Comparison of ENCODE assay signal across 1 cellular context in the genomic region with DNA sequence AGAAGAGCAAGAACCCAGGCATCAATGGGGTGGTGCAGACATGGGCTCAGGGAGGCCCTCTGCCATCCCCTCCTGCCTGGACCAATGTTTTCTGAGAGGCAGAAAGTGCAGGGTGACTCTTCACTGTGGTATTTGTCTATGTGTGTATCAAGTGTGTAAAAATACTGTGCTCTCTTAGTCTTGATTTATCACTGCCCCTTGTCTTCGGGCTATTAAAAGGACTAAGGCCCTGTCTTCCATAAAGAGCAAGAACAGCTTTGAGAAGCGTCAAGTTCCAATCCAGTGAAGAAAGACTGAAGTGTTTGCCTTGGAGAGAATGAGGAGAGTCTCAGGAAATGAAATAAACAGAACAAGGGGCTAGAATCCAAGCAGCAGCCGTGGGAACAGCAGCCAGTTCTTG.
TF ChIP-seq lines count a peak whose summit lies in the region.

No MANE protein-coding gene starts in this region.

TF ChIP-seq in endothelial cell of umbilical vein, 7 proteins besides CTCF, POLR2A, EP300 and RAD21 (continued from another document):
- TF ChIP-seq, protein P1, sequence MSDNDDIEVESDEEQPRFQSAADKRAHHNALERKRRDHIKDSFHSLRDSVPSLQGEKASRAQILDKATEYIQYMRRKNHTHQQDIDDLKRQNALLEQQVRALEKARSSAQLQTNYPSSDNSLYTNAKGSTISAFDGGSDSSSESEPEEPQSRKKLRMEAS (IDR thresholded peaks at IDR 0.05; ENCODE audit: insufficient read depth, insufficient read length): no peak
